Comparison of ENCODE assay signal across 22 cellular contexts in genomic region chrX:75781618-75782017, GRCh38. TPM values are rescaled to one million over a fixed set of nuclear protein-coding genes. Genes with fewer than 3 reads are reported as not detected.
A peak's percentile ranks its signal among the peaks of the same experiment; 100 is the strongest.
DNase-seq lines count a peak whose midpoint lies in the region; ATAC-seq lines count a peak whose summit lies in the region.
"Had no signal": no experiment of that assay in that cellular context is flagged by ENCODE, and none has a peak within 500 bp of the region (broad histone marks: within the 10 kb centered on the region; RNA-seq: fewer than 3 reads in every experiment).

No MANE protein-coding gene starts in this region.

- DNase-seq in NCI-H1694 (lab: John Stamatoyannopoulos, UW) (peak; percentile 4), NCI-H1694 treated with DMSO at 0.1 percent for 48 hours (lab: John Stamatoyannopoulos, UW) (no peak), astrocyte of the hippocampus (ENCODE audit: low read depth, low spot score) (peak; percentile 50), inferior parietal cortex (ENCODE audit: extremely low spot score) (peak; percentile 57), substantia nigra (lab: John Stamatoyannopoulos, UW) (peak in 39 of 49 donors; percentile 0 to 72 (median 20)), A172 (ENCODE audit: low spot score) (no peak), OCI-M2 (lab: John Stamatoyannopoulos, UW; ENCODE audit: unreplicated experiment) (no peak)
- DNase-seq: activated CD4-positive, alpha-beta T cell treated with anti-CD3 and anti-CD28 coated beads, Interleukin-2, amount 10 ng/mL, durations not matched to agents 7 days and 5 days; CD4-positive, alpha-beta T cell; effector memory CD8-positive, alpha-beta T cell; EL; KBM-7; left lung; NCI-H446 treated with DMSO at 0.1 percent for 48 hours; OCI-M1; stimulated activated CD4-positive, alpha-beta T cell treated with anti-CD3 and anti-CD28 coated beads, Interleukin-15, amount 100 ng/mL, for 24 hours; stimulated activated naive CD8-positive, alpha-beta T cell treated with anti-CD3 and anti-CD28 coated beads, Interleukin-15, amount 100 ng/mL, for 72 hours had no signal

- ATAC-seq in HG02623 (IDR thresholded peaks at IDR 0.05; ENCODE audit: unreplicated experiment): no peak
- ATAC-seq: effector memory CD8-positive, alpha-beta T cell; left lung; stimulated activated naive CD8-positive, alpha-beta T cell treated with anti-CD3 and anti-CD28 coated beads, Interleukin-15, amount 100 ng/mL, for 72 hours had no signal

- H3K27ac ChIP-seq in substantia nigra (ENCODE audit: low read depth, low read length, poor library complexity, severe bottlenecking): no peak overlapping the region
- H3K27ac ChIP-seq: breast epithelium, left lung, uterus had no signal

RNA-seq across cellular contexts. Expression of gene MAGEE2, which starts 3.4 kb away (rescaled TPM):
- not detected in 2 replicates for total RNA-seq in A172 (2014; rRNA removed; shearing (Covaris generic))
- total RNA-seq: A673; activated CD4-positive, alpha-beta T cell treated with anti-CD3 and anti-CD28 coated beads, Interleukin-2, amount 10 ng/mL, durations not matched to agents 7 days and 5 days; breast epithelium; CD4-positive, alpha-beta T cell; pulmonary artery endothelial cell had no signal

Comparison
In these comparisons a context has a peak if more than half of its experiments do, and no peak if none do; other contexts are left out.
1. DNase-seq: peak in NCI-H1694 (single experiment), astrocyte of the hippocampus (single experiment), inferior parietal cortex (single experiment) and substantia nigra (39 of 49); none in NCI-H1694 treated with DMSO at 0.1 percent for 48 hours (single experiment), A172 (single experiment) and OCI-M2 (single experiment).